Comparison of ENCODE assay signal across 26 cellular contexts in the genomic region with DNA sequence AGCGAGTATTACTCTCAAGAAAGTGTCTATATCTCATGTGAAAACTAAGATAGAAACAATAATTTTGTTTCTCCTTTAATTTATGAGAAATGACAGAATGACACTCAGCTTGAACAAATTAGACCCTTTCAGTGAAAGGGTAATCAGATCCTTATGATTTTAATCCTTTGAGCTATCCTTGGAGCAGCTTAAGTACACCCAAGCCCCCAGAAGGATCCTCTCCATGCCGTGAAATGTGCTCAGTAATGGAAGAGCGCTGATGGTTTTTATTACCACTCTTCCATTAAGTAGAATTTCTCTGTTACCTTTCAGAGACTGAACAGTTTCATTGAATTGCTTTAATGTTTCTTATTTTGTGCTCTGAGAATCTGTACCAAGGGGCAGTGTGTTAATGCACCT. TPM values are rescaled to one million over a fixed set of nuclear protein-coding genes. Genes with fewer than 3 reads are reported as not detected.
A peak's percentile ranks its signal among the peaks of the same experiment; 100 is the strongest.
DNase-seq lines count a peak whose midpoint lies in the region; ATAC-seq and TF ChIP-seq lines count a peak whose summit lies in the region.
"Had no signal": no experiment of that assay in that cellular context is flagged by ENCODE, and none has a peak within 500 bp of the region (broad histone marks: within the 10 kb centered on the region; RNA-seq: fewer than 3 reads in every experiment).

No MANE protein-coding gene starts in this region.

- TF ChIP-seq CTCF in WERI-Rb-1 (IDR thresholded peaks at IDR 0.05; ENCODE audit: low read depth, low read length), result no peak
- no peak for TF ChIP-seq CTCF in neural crest cell (conservative IDR thresholded peaks at IDR 0.05)
- TF ChIP-seq CTCF in vagina (IDR thresholded peaks at IDR 0.05), result no peak

- intact Hi-C loops in vagina (cut with DNase I), result no loop called here

- H3K27me3 ChIP-seq in WERI-Rb-1 (ENCODE audit: insufficient read depth, low read depth, severe bottlenecking) (no peaks in the 10 kb centered on the region), vagina (no peaks in the 10 kb centered on the region)
- H3K27me3 ChIP-seq: neural progenitor cell, testis had no signal

- DNase-seq in DMS79 treated with DMSO at 0.1 percent for 48 hours (lab: John Stamatoyannopoulos, UW) (peak; percentile 73), NCI-H187 treated with DMSO at 0.1 percent for 48 hours (lab: John Stamatoyannopoulos, UW) (peak; percentile 53), WERI-Rb-1 (peak; percentile 29), neural crest cell (ENCODE audit: low read depth, low spot score) (no peak), hippocampal formation (lab: John Stamatoyannopoulos, UW) (no peak), vagina (ENCODE audit: extremely low spot score in 2 of 2) (no peak)
- DNase-seq: activated CD4-positive, alpha-beta T cell treated with anti-CD3 and anti-CD28 coated beads for 36 hours; activated naive CD4-positive, alpha-beta T cell treated with anti-CD3 and anti-CD28 coated beads, Interleukin-2, amount 50 U/mL, for 16 hours; activated T-cell treated with anti-CD3 and anti-CD28 coated beads, Interleukin-2, amount 50 U/mL, for 48 hours; caudate nucleus; CD8-positive, alpha-beta memory T cell; DMS53; KBM-7; MV-4-11; NCI-H2081; NCI-H748 treated with DMSO at 0.1 percent for 48 hours; OCI-M1; SHP77; stimulated activated naive B cell treated with anti-CD40 and anti-IgM and Interleukin-4, amounts not matched to agents 10 μg/mL and 1 μg/mL and 100 μg/mL, for 72 hours; T-cell; testis had no signal

- H3K9me3 ChIP-seq in WERI-Rb-1 (ENCODE audit: severe bottlenecking), result no peaks in the 10 kb centered on the region
- no peaks in the 10 kb centered on the region for H3K9me3 ChIP-seq in vagina
- H3K9me3 ChIP-seq: prostate gland, testis had no signal

- H3K27ac Mint-ChIP-seq in neural crest cell (ENCODE audit: unreplicated experiment), result peak overlapping the region; percentile 2
- H3K27ac Mint-ChIP-seq: activated CD4-positive, alpha-beta T cell treated with anti-CD3 and anti-CD28 coated beads for 36 hours; neural progenitor cell; stimulated activated naive B cell treated with anti-CD40 and anti-IgM and Interleukin-4, amounts not matched to agents 10 μg/mL and 1 μg/mL and 100 μg/mL, for 72 hours; T-cell had no signal

- H3K27ac ChIP-seq in WERI-Rb-1 (no peak overlapping the region), vagina (no peak overlapping the region)
- H3K27ac ChIP-seq: neural progenitor cell, prostate gland, skin epidermis, testis had no signal

- H3K36me3 ChIP-seq in WERI-Rb-1, result peaks cover 27% of the 10 kb centered on the region
- peaks cover 5 to 32% of the 10 kb centered on the region in 2 donors for H3K36me3 ChIP-seq in vagina
- H3K36me3 ChIP-seq: prostate gland had no signal

- H3K4me3 Mint-ChIP-seq in neural crest cell, result no peak overlapping the region
- H3K4me3 Mint-ChIP-seq: activated CD4-positive, alpha-beta T cell treated with anti-CD3 and anti-CD28 coated beads for 36 hours; CD8-positive, alpha-beta memory T cell; neural progenitor cell; stimulated activated naive B cell treated with anti-CD40 and anti-IgM and Interleukin-4, amounts not matched to agents 10 μg/mL and 1 μg/mL and 100 μg/mL, for 72 hours; T-cell had no signal

- peaks cover 18% of the 10 kb centered on the region for H3K36me3 Mint-ChIP-seq in neural crest cell (ENCODE audit: low read depth)

- H3K4me1 Mint-ChIP-seq in neural crest cell, result peaks cover 10% of the 10 kb centered on the region
- H3K4me1 Mint-ChIP-seq: stimulated activated naive B cell treated with anti-CD40 and anti-IgM and Interleukin-4, amounts not matched to agents 10 μg/mL and 1 μg/mL and 100 μg/mL, for 72 hours; T-cell had no signal

- no peak for ATAC-seq in HG03571 (IDR thresholded peaks at IDR 0.05; ENCODE audit: unreplicated experiment)
- ATAC-seq: activated CD4-positive, alpha-beta T cell treated with anti-CD3 and anti-CD28 coated beads for 36 hours; left lobe of liver; stimulated activated naive B cell treated with anti-CD40 and anti-IgM and Interleukin-4, amounts not matched to agents 10 μg/mL and 1 μg/mL and 100 μg/mL, for 72 hours; T-cell had no signal

- H3K4me3 ChIP-seq in WERI-Rb-1 (ENCODE audit: low read depth, low read length) (no peak overlapping the region), vagina (no peak overlapping the region)
- H3K4me3 ChIP-seq: neural progenitor cell, prostate gland, skin epidermis, testis had no signal

- no peak for TF ChIP-seq POLR2A in vagina (IDR thresholded peaks at IDR 0.05)

- H3K9me3 Mint-ChIP-seq in neural crest cell, result peaks cover 2% of the 10 kb centered on the region
- H3K9me3 Mint-ChIP-seq: CD8-positive, alpha-beta memory T cell; neural progenitor cell; stimulated activated naive B cell treated with anti-CD40 and anti-IgM and Interleukin-4, amounts not matched to agents 10 μg/mL and 1 μg/mL and 100 μg/mL, for 72 hours; T-cell had no signal

- H3K4me1 ChIP-seq in vagina, result no peaks in the 10 kb centered on the region
- H3K4me1 ChIP-seq: prostate gland, testis had no signal

- no peaks in the 10 kb centered on the region for H3K27me3 Mint-ChIP-seq in neural crest cell (ENCODE audit: low read depth)
- H3K27me3 Mint-ChIP-seq: activated CD4-positive, alpha-beta T cell treated with anti-CD3 and anti-CD28 coated beads for 36 hours; CD8-positive, alpha-beta memory T cell; stimulated activated naive B cell treated with anti-CD40 and anti-IgM and Interleukin-4, amounts not matched to agents 10 μg/mL and 1 μg/mL and 100 μg/mL, for 72 hours; T-cell had no signal

RNA-seq across cellular contexts. Expression of a gene that starts 54.3 kb away (rescaled TPM):
- total RNA-seq in neural crest cell (67.2 and 72.5 TPM in 2 replicates), vagina (49.4 TPM)

RNA-seq across cellular contexts. Expression of a gene that starts 55.1 kb away (rescaled TPM):
- total RNA-seq in neural crest cell (26.0 and 26.9 TPM in 2 replicates), vagina (27.7 TPM)

Comparison
In these comparisons a context has a peak if more than half of its experiments do, and no peak if none do; other contexts are left out.
1. DNase-seq: peak in DMS79 treated with DMSO at 0.1 percent for 48 hours (single experiment), NCI-H187 treated with DMSO at 0.1 percent for 48 hours (single experiment) and WERI-Rb-1 (single experiment); none in neural crest cell (single experiment), hippocampal formation (0 of 2) and vagina (0 of 2).